Comparison of ENCODE assay signal across 8 cellular contexts in the genomic region with DNA sequence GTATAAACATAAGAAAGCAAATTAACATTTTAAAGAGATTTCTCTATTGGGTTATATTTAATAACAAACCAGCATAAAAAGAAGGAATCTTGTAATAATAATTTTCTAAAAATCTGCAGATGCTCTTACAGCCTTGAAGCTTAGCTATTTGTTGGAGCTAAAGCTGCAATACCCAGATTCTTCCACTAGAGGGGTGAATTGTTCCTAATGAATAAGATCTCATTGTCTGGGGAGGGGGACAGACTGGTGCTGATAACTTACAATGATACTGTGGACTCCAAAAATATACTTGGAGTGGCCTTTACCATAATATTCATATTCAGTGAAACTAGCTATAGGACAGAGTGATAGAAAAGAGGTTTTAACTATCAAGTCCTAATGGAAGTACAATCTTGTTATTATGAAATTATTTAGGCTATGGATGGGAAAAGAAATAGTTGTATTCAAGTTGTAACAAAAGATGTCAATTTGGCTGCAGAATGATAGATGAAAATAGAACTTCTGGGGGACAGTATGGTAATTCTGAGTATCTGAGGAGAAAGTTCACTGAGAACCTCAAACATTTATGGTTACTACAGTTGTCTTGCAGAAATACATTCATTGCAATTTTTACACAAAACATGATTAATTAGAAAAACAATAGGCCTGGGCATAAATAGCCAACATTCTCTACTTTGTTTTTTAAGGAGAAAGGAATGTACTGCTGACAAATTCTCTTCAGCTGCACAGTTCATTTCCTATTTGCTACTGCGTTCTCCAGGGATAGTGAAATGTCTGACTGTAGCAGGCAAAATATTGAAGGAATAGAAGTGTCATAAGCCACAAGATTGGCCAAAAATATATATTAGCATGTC.
A peak's percentile ranks its signal among the peaks of the same experiment; 100 is the strongest.
DNase-seq lines count a peak whose midpoint lies in the region; ATAC-seq and TF ChIP-seq lines count a peak whose summit lies in the region.

No MANE protein-coding gene starts in this region.

- peak; percentile 48 for DNase-seq in A172 (ENCODE audit: low spot score)
- DNase-seq in GM10248 (ENCODE audit: extremely low spot score): peak; percentile 25
- peak; percentile 11 for DNase-seq in NCI-H82 treated with DMSO at 0.1 percent for 48 hours (lab: John Stamatoyannopoulos, UW; ENCODE audit: unreplicated experiment)
- no peak for DNase-seq in dorsolateral prefrontal cortex
- DNase-seq in T1000 (lab: John Stamatoyannopoulos, UW): no peak
- no peak for DNase-seq in GF-D8 (lab: John Stamatoyannopoulos, UW)

- H3K4me3 ChIP-seq in dorsolateral prefrontal cortex: no peak overlapping the region
- no peak overlapping the region for H3K4me3 ChIP-seq in neural cell (ENCODE audit: low read length)

- no peak for TF ChIP-seq EP300 in neural cell (conservative IDR thresholded peaks at IDR 0.05; ENCODE audit: poor library complexity, severe bottlenecking)

- intact Hi-C loops in dorsolateral prefrontal cortex (cut with DNase I): no loop called here

- no peaks in the 10 kb centered on the region for H3F3A ChIP-seq in neural cell (ENCODE audit: insufficient read depth, low read length, poor library complexity, severe bottlenecking)

- no peak overlapping the region for H3K4me2 ChIP-seq in neural cell (ENCODE audit: low read length)

- CTCF ChIA-PET in GM10248 (lab: Yijun Ruan, JAX): interaction anchor here (0.7 to 4.6 kb wide), 20 partner anchors 11 to 1287 kb away, joined by 3 to 48 read pairs (median 4); no protein-coding TSS in a partner anchor

- TF ChIP-seq RAD21 in neural cell (conservative IDR thresholded peaks at IDR 0.05): peak; percentile 78

- H3K79me2 ChIP-seq in neural cell (replicated peaks; ENCODE audit: insufficient read depth, low read length): no peaks in the 10 kb centered on the region

- H3K27ac ChIP-seq in dorsolateral prefrontal cortex (no peak overlapping the region), neural cell (ENCODE audit: low read length) (no peak overlapping the region)

- no peaks in the 10 kb centered on the region for H3K27me3 ChIP-seq in dorsolateral prefrontal cortex
- no peaks in the 10 kb centered on the region for H3K27me3 ChIP-seq in neural cell (ENCODE audit: insufficient read depth, low read depth, low read length)

- no peak overlapping the region for H3K9ac ChIP-seq in neural cell (ENCODE audit: low read length)

- TF ChIP-seq CTCF in GM10248 (IDR thresholded peaks at IDR 0.05; ENCODE audit: control extremely low read depth, extremely low read depth, low read depth, missing control alignments) (peak; percentile 72), dorsolateral prefrontal cortex (IDR thresholded peaks at IDR 0.05 in 54 of 56, conservative IDR thresholded peaks at IDR 0.05 in 2 of 56; ENCODE audit: low read depth in 1 of 56, partially characterized antibody in 56 of 56) (peak; percentile 67 to 90 (median 82)), neural cell (IDR thresholded peaks at IDR 0.05; ENCODE audit: poor library complexity, severe bottlenecking) (peak; percentile 80)

- H4K20me1 ChIP-seq in neural cell (ENCODE audit: insufficient read depth): no peaks in the 10 kb centered on the region

- POLR2A ChIA-PET in GM10248 (lab: Yijun Ruan, JAX): no interaction called here

- no peaks in the 10 kb centered on the region for H3K36me3 ChIP-seq in neural cell (ENCODE audit: insufficient read depth, low read length)

- H2AFZ ChIP-seq in neural cell (ENCODE audit: low read depth, low read length): no peak overlapping the region

- no peaks in the 10 kb centered on the region for H3K9me3 ChIP-seq in neural cell (ENCODE audit: low read length)

- peak; percentile 76 for ATAC-seq in HG03520 (IDR thresholded peaks at IDR 0.05; ENCODE audit: unreplicated experiment)

- H3K9me2 ChIP-seq in neural cell (ENCODE audit: insufficient read depth, low read length): no peaks in the 10 kb centered on the region

TF ChIP-seq in neural cell, 6 proteins besides CTCF, POLR2A, EP300 and RAD21:
- no peak for TF ChIP-seq MXI1 (conservative IDR thresholded peaks at IDR 0.05; ENCODE audit: poor library complexity, severe bottlenecking)
- no peak for TF ChIP-seq POLR2AphosphoS5 (IDR thresholded peaks at IDR 0.05)
- TF ChIP-seq SMC3 (conservative IDR thresholded peaks at IDR 0.05; ENCODE audit: poor library complexity): peak; percentile 77

Comparison
In these comparisons a context has a peak if more than half of its experiments do, and no peak if none do; other contexts are left out.
1. DNase-seq: peak in A172 (single experiment), GM10248 (single experiment) and NCI-H82 treated with DMSO at 0.1 percent for 48 hours (single experiment); none in dorsolateral prefrontal cortex (0 of 10), T1000 (single experiment) and GF-D8 (single experiment).
2. Peak in every context shown above with its lines, with median percentiles within 50 percentile points of each other: CTCF ChIP-seq.